Comparison of ENCODE assay signal across 22 cellular contexts in the genomic region with DNA sequence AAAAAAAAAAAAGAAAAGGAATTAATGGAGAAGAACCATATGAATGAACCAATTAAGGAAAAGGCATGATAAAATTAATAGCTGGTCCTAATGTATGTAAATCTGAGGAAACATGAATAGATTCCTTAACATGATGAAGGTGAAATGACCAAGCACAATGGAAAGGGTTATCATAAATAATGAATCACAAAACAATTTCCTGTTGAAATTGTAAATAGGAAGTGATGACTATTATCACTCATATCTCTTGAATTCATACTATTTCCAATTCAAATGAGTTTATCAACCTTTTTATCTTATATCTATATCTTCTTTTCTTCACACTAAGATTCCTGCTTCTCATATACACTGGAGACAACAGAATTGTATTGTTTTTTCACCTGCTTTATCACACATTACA. TPM values are rescaled to one million over a fixed set of nuclear protein-coding genes. Genes with fewer than 3 reads are reported as not detected.
DNase-seq lines count a peak whose midpoint lies in the region; TF ChIP-seq lines count a peak whose summit lies in the region.
"Had no signal": no experiment of that assay in that cellular context is flagged by ENCODE, and none has a peak within 500 bp of the region (broad histone marks: within the 10 kb centered on the region; RNA-seq: fewer than 3 reads in every experiment).

No MANE protein-coding gene starts in this region.

- intact Hi-C loops in mammary epithelial cell (cut with micrococcal nuclease), result no loop called here
- intact Hi-C loops in breast epithelium (cut with DNase I; ENCODE audit: low total_unique reads), result no loop called here

- no peak overlapping the region for H2AFZ ChIP-seq in mammary epithelial cell (ENCODE audit: low read depth, low read length)

- H3K9me3 ChIP-seq in mammary epithelial cell (replicated peaks; ENCODE audit: insufficient read depth, low read length), result no peaks in the 10 kb centered on the region
- no peaks in the 10 kb centered on the region for H3K9me3 ChIP-seq in breast epithelium
- H3K9me3 ChIP-seq in SJSA1 (replicated peaks), result no peaks in the 10 kb centered on the region
- peaks cover 6% of the 10 kb centered on the region for H3K9me3 ChIP-seq in endodermal cell (ENCODE audit: control insufficient read depth, low read length)

- DNase-seq in mammary epithelial cell (no peak), breast epithelium (ENCODE audit: low spot score in 2 of 2) (no peak), SJSA1 (ENCODE audit: low read depth in 1 of 2, low spot score in 2 of 2) (no peak), epithelial cell of prostate (ENCODE audit: low read depth, low spot score) (no peak), NCI-H1436 treated with DMSO at 0.1 percent for 48 hours (lab: John Stamatoyannopoulos, UW) (no peak), AG08395 (ENCODE audit: low spot score) (no peak), glutamatergic neuron (no peak), endodermal cell (no peak)
- DNase-seq: 8988T; DMS 273 treated with DMSO at 0.1 percent for 48 hours; GOT3; Karpas-422; MM.1S; NCI-H1092 treated with DMSO at 0.1 percent for 48 hours; NCI-H1694; NCI-H345; NCI-H526 treated with DMSO at 0.1 percent for 48 hours; NK-92 treated with Interleukin-12 subunit alpha and Interleukin-12 subunit beta, amount 100 ng/mL, for 24 hours had no signal

- H3K27me3 Mint-ChIP-seq in glutamatergic neuron (ENCODE audit: unreplicated experiment) (no peaks in the 10 kb centered on the region), endodermal cell (ENCODE audit: insufficient read depth) (no peaks in the 10 kb centered on the region)

- H3K36me3 Mint-ChIP-seq in glutamatergic neuron (ENCODE audit: unreplicated experiment) (no peaks in the 10 kb centered on the region), endodermal cell (ENCODE audit: low read depth) (no peaks in the 10 kb centered on the region)

- H3K9me3 Mint-ChIP-seq in glutamatergic neuron (ENCODE audit: unreplicated experiment) (no peaks in the 10 kb centered on the region), endodermal cell (no peaks in the 10 kb centered on the region)

- H3K4me3 Mint-ChIP-seq in glutamatergic neuron (ENCODE audit: unreplicated experiment) (no peak overlapping the region), endodermal cell (no peak overlapping the region)

- H3K9ac ChIP-seq in mammary epithelial cell (ENCODE audit: insufficient read depth, low read length) (no peak overlapping the region), endodermal cell (ENCODE audit: extremely low read depth, low read length, poor library complexity, severe bottlenecking) (no peak overlapping the region)

- H3K4me3 ChIP-seq in mammary epithelial cell (replicated peaks in 1 of 3; ENCODE audit: insufficient read depth in 1 of 3, low read depth in 2 of 3, low read length in 3 of 3) (no peak overlapping the region), breast epithelium (no peak overlapping the region), SJSA1 (no peak overlapping the region), endodermal cell (ENCODE audit: low read length) (no peak overlapping the region)

- H3K79me2 ChIP-seq in mammary epithelial cell (ENCODE audit: insufficient read depth, low read length), result no peaks in the 10 kb centered on the region

- H3K27ac ChIP-seq in mammary epithelial cell (ENCODE audit: insufficient read depth, low read depth, low read length), result no peak overlapping the region
- no peak overlapping the region for H3K27ac ChIP-seq in breast epithelium
- H3K27ac ChIP-seq in SJSA1, result peak overlapping the region; percentile 76
- H3K27ac ChIP-seq in epithelial cell of prostate, result peak overlapping the region; percentile 9
- H3K27ac ChIP-seq in endodermal cell (ENCODE audit: low read depth, low read length), result no peak overlapping the region
- H3K27ac ChIP-seq: C4-2B had no signal

- peak overlapping the region; percentile 4 for H3K4me2 ChIP-seq in mammary epithelial cell (ENCODE audit: insufficient read depth, low read depth, low read length)

- BruUV-seq in mammary epithelial cell (replicated peaks; lab: Mats Ljungman, UMichigan), result no TSS peak

- dilution Hi-C loops in mammary epithelial cell (cut with HindIII; ENCODE audit: low sequenced_read_pairs), result no loop called here

- no peak for TF ChIP-seq POLR2A in breast epithelium (IDR thresholded peaks at IDR 0.05)

- H3K27ac Mint-ChIP-seq in glutamatergic neuron (ENCODE audit: unreplicated experiment) (no peak overlapping the region), endodermal cell (no peak overlapping the region)

- in situ Hi-C loops in mammary epithelial cell (cut with MboI; ENCODE audit: low sequenced_read_pairs in 2 of 2), result no loop called here

- peaks cover 14% of the 10 kb centered on the region for H3K4me1 ChIP-seq in mammary epithelial cell (ENCODE audit: insufficient read depth, low read length)
- H3K4me1 ChIP-seq in breast epithelium, result no peaks in the 10 kb centered on the region
- H3K4me1 ChIP-seq in SJSA1 (replicated peaks), result peaks cover 29% of the 10 kb centered on the region
- no peaks in the 10 kb centered on the region for H3K4me1 ChIP-seq in endodermal cell (ENCODE audit: control insufficient read depth, insufficient read depth, low read length)

- no peaks in the 10 kb centered on the region for H3K4me1 Mint-ChIP-seq in glutamatergic neuron (ENCODE audit: low read depth, unreplicated experiment)
- H3K4me1 Mint-ChIP-seq in endodermal cell, result peaks cover 2% of the 10 kb centered on the region

- no peaks in the 10 kb centered on the region for H3K36me3 ChIP-seq in mammary epithelial cell (ENCODE audit: insufficient read depth, low read length)
- H3K36me3 ChIP-seq in breast epithelium, result no peaks in the 10 kb centered on the region
- H3K36me3 ChIP-seq in SJSA1, result no peaks in the 10 kb centered on the region
- H3K36me3 ChIP-seq in endodermal cell (ENCODE audit: control insufficient read depth, insufficient read depth, low read length), result no peaks in the 10 kb centered on the region

- no peaks in the 10 kb centered on the region for H4K20me1 ChIP-seq in mammary epithelial cell (ENCODE audit: insufficient read depth, low read length)

- CTCF ChIA-PET in mammary epithelial cell (lab: Charles Lee; ENCODE audit: low non-redundant PET), result no interaction called here

- H3K27me3 ChIP-seq in mammary epithelial cell (ENCODE audit: insufficient read depth, low read length) (no peaks in the 10 kb centered on the region), breast epithelium (no peaks in the 10 kb centered on the region), SJSA1 (replicated peaks) (no peaks in the 10 kb centered on the region), endodermal cell (ENCODE audit: control insufficient read depth, insufficient read depth, low read length, poor library complexity, severe bottlenecking) (no peaks in the 10 kb centered on the region)

- TF ChIP-seq CTCF in mammary epithelial cell (conservative IDR thresholded peaks at IDR 0.05 in 1 of 2, IDR thresholded peaks at IDR 0.05 in 1 of 2; ENCODE audit: extremely low read depth in 1 of 2, insufficient read depth in 1 of 2, low read depth in 1 of 2, low read length in 2 of 2) (no peak), breast epithelium (IDR thresholded peaks at IDR 0.05) (no peak), glutamatergic neuron (IDR thresholded peaks at IDR 0.05; ENCODE audit: partially characterized antibody, unreplicated experiment) (no peak), endodermal cell (conservative IDR thresholded peaks at IDR 0.05) (no peak)

RNA-seq across cellular contexts. Expression of a gene that starts 32.0 kb away (rescaled TPM):
- total RNA-seq in mammary epithelial cell (under 1 TPM in 1 of 2 donors, not detected in 1; under 0.01 TPM), breast epithelium (under 1 TPM in 2 of 3 donors, not detected in 1; 0.16 to 0.73 TPM), glutamatergic neuron (ENCODE audit: unreplicated experiment) (not detected), endodermal cell (not detected)
- not detected for polyA plus RNA-seq in mammary epithelial cell
- polyA minus RNA-seq in mammary epithelial cell, result not detected
- total RNA-seq in SJSA1 (2014; rRNA removed; shearing (Covaris generic)), result not detected in 2 replicates
- polyA plus RNA-seq in endodermal cell (2013, experiment 1 of 2), result not detected
- not detected for polyA plus RNA-seq in endodermal cell (2013, experiment 2 of 2)
- total RNA-seq: IMR-90, OCI-LY7, SK-MEL-5 had no signal
- polyA plus RNA-seq: IMR-90 had no signal

RNA-seq across cellular contexts. Expression of a gene that starts 48.2 kb away (rescaled TPM):
- total RNA-seq in mammary epithelial cell (not detected), breast epithelium (1 to 10 TPM in 1 of 3 donors, not detected in 2; 4.5 TPM), glutamatergic neuron (ENCODE audit: unreplicated experiment) (not detected), endodermal cell (not detected)
- not detected for polyA plus RNA-seq in mammary epithelial cell
- not detected for polyA minus RNA-seq in mammary epithelial cell
- 0.34 TPM in 2 replicates for total RNA-seq in SJSA1 (2014; rRNA removed; shearing (Covaris generic))
- polyA plus RNA-seq in endodermal cell (2013, experiment 1 of 2), result not detected
- polyA plus RNA-seq in endodermal cell (2013, experiment 2 of 2), result not detected
- total RNA-seq: IMR-90, OCI-LY7, SK-MEL-5 had no signal
- polyA plus RNA-seq: IMR-90 had no signal

Comparison
In these comparisons a context has a peak if more than half of its experiments do, and no peak if none do; other contexts are left out.
1. H3K27ac ChIP-seq: peak in SJSA1 (single experiment) and epithelial cell of prostate (single experiment); none in mammary epithelial cell (single experiment), breast epithelium (0 of 2) and endodermal cell (single experiment).